In genomic region chr16:55043499-55043898, GRCh38 we compare ENCODE assay signal across 18 cellular contexts.
"Had no signal": no experiment of that assay in that cellular context is flagged by ENCODE, and none has a peak within 500 bp of the region (broad histone marks: within the 10 kb centered on the region; RNA-seq: fewer than 3 reads in every experiment).

No MANE protein-coding gene starts in this region.

- ATAC-seq: activated T-cell treated with anti-CD3 and anti-CD28 coated beads, Interleukin-2, amount 50 U/mL, for 4 hours; heart right ventricle; left ventricle myocardium superior; natural killer cell treated with Interleukin-12 subunit alpha and Interleukin-12 subunit beta and Interleukin-15 and Interleukin-18, amount 100 ng/mL, for 72 hours; T-cell had no signal

- H3K9me3 Mint-ChIP-seq: activated CD4-positive, alpha-beta T cell treated with anti-CD3 and anti-CD28 coated beads, Interleukin-2, amount 10 ng/mL, durations not matched to agents 24 days and 14 days; activated naive CD4-positive, alpha-beta T cell treated with anti-CD3 and anti-CD28 coated beads for 36 hours; activated T-cell treated with anti-CD3 and anti-CD28 coated beads, Interleukin-2, amount 50 U/mL, for 4 hours; brain; memory B cell; natural killer cell treated with Interleukin-12 subunit alpha and Interleukin-12 subunit beta and Interleukin-15 and Interleukin-18, amount 100 ng/mL, for 72 hours; T-cell had no signal

- H3K27me3 ChIP-seq: colonic mucosa, thyroid gland had no signal

- H3K4me1 ChIP-seq: colonic mucosa, esophagus squamous epithelium, heart right ventricle, thyroid gland had no signal

- H3K36me3 Mint-ChIP-seq: brain; memory B cell; natural killer cell treated with Interleukin-12 subunit alpha and Interleukin-12 subunit beta and Interleukin-15 and Interleukin-18, amount 100 ng/mL, for 72 hours; T-cell had no signal

- H3K27me3 Mint-ChIP-seq: activated CD4-positive, alpha-beta T cell treated with anti-CD3 and anti-CD28 coated beads, Interleukin-2, amount 10 ng/mL, durations not matched to agents 24 days and 14 days; memory B cell had no signal

- H3K4me3 Mint-ChIP-seq: activated CD4-positive, alpha-beta T cell treated with anti-CD3 and anti-CD28 coated beads, Interleukin-2, amount 10 ng/mL, durations not matched to agents 24 days and 14 days; activated naive CD4-positive, alpha-beta T cell treated with anti-CD3 and anti-CD28 coated beads for 36 hours; activated T-cell treated with anti-CD3 and anti-CD28 coated beads, Interleukin-2, amount 50 U/mL, for 4 hours; brain; memory B cell; natural killer cell treated with Interleukin-12 subunit alpha and Interleukin-12 subunit beta and Interleukin-15 and Interleukin-18, amount 100 ng/mL, for 72 hours; T-cell had no signal

- DNase-seq: activated CD4-positive, alpha-beta T cell treated with anti-CD3 and anti-CD28 coated beads, Interleukin-2, amount 10 ng/mL, durations not matched to agents 24 days and 14 days; activated CD8-positive, alpha-beta memory T cell treated with anti-CD3 and anti-CD28 coated beads, Interleukin-2, amount 50 U/mL, for 4 hours; activated naive CD4-positive, alpha-beta T cell treated with anti-CD3 and anti-CD28 coated beads for 36 hours; activated T-cell treated with anti-CD3 and anti-CD28 coated beads, Interleukin-2, amount 50 U/mL, for 4 hours; central memory CD4-positive, alpha-beta T cell; colonic mucosa; effector CD4-positive, alpha-beta T cell; esophagus squamous epithelium; heart right ventricle; left ventricle myocardium superior; stimulated activated CD4-positive, alpha-beta T cell treated with anti-CD3 and anti-CD28 coated beads, Interleukin-12 subunit alpha, Interleukin-12 subunit beta, amount 100 ng/mL, for 4 hours; stimulated activated CD4-positive, alpha-beta T cell treated with anti-CD3 and anti-CD28 coated beads, Interleukin-1b, Interleukin-23, amount 100 ng/mL, for 48 hours; stimulated activated naive CD4-positive, alpha-beta T cell treated with Interleukin-2 at 50 U/mL for 16 hours; T-cell; thyroid gland had no signal

- H3K4me1 Mint-ChIP-seq: activated CD4-positive, alpha-beta T cell treated with anti-CD3 and anti-CD28 coated beads, Interleukin-2, amount 10 ng/mL, durations not matched to agents 24 days and 14 days; memory B cell; T-cell had no signal

- H3K36me3 ChIP-seq: colonic mucosa, esophagus squamous epithelium, heart right ventricle, thyroid gland had no signal

- H3K27ac ChIP-seq: colonic mucosa, esophagus squamous epithelium, heart right ventricle, thyroid gland had no signal

- H3K4me3 ChIP-seq: colonic mucosa, esophagus squamous epithelium, heart right ventricle, thyroid gland had no signal

- H3K9me3 ChIP-seq: colonic mucosa, esophagus squamous epithelium, heart right ventricle, thyroid gland had no signal

- H3K27ac Mint-ChIP-seq: activated CD4-positive, alpha-beta T cell treated with anti-CD3 and anti-CD28 coated beads, Interleukin-2, amount 10 ng/mL, durations not matched to agents 24 days and 14 days; activated naive CD4-positive, alpha-beta T cell treated with anti-CD3 and anti-CD28 coated beads for 36 hours; brain; memory B cell; natural killer cell treated with Interleukin-12 subunit alpha and Interleukin-12 subunit beta and Interleukin-15 and Interleukin-18, amount 100 ng/mL, for 72 hours; T-cell had no signal
